In genomic region chr5:127609016-127609415, GRCh38 we compare ENCODE assay signal across 21 cellular contexts. TPM values are rescaled to one million over a fixed set of nuclear protein-coding genes. Genes with fewer than 3 reads are reported as not detected.
"Had no signal": no experiment of that assay in that cellular context is flagged by ENCODE, and none has a peak within 500 bp of the region (broad histone marks: within the 10 kb centered on the region; RNA-seq: fewer than 3 reads in every experiment).

No MANE protein-coding gene starts in this region.

- H3K27me3 ChIP-seq: hepatocyte, right lobe of liver, spleen, stomach had no signal

- H3K36me3 ChIP-seq: right lobe of liver, spleen, stomach, thoracic aorta had no signal

- ATAC-seq: effector memory CD8-positive, alpha-beta T cell; left colon; left ventricle myocardium superior; psoas muscle; right lobe of liver had no signal

- H3K4me2 ChIP-seq: hepatocyte had no signal

- H3K79me2 ChIP-seq: hepatocyte had no signal

- H3K4me3 ChIP-seq: hepatocyte, lung, psoas muscle, right lobe of liver, spleen, stomach, thoracic aorta had no signal

- H2AFZ ChIP-seq: hepatocyte had no signal

- H3K27ac ChIP-seq: foreskin keratinocyte, hepatocyte, psoas muscle, right lobe of liver, spleen, stomach, thoracic aorta had no signal

- H3K9me3 ChIP-seq: psoas muscle, right lobe of liver, spleen, stomach, thoracic aorta had no signal

- DNase-seq: effector memory CD8-positive, alpha-beta T cell; head of caudate nucleus; left colon; left ventricle myocardium superior; mesenchymal stem cell; naive B cell; psoas muscle; retina; right lobe of liver; spleen; stimulated activated CD4-positive, alpha-beta T cell treated with anti-CD3 and anti-CD28 coated beads, Interleukin-15, amount 100 ng/mL, for 24 hours; stimulated activated CD4-positive, alpha-beta T cell treated with anti-CD3 and anti-CD28 coated beads, Interleukin-1b, Interleukin-23, amount 100 ng/mL, for 48 hours; stimulated activated CD4-positive, alpha-beta T cell treated with anti-CD3 and anti-CD28 coated beads, Interleukin-4, amount 100 ng/mL, for 4 hours; stimulated activated naive CD4-positive, alpha-beta T cell; stomach; substantia nigra; trophoblast cell had no signal

- H3K4me1 ChIP-seq: foreskin keratinocyte, psoas muscle, right lobe of liver, spleen, stomach had no signal

RNA-seq across cellular contexts. Expression of gene CTXN3, which starts 39.9 kb away (rescaled TPM):
- polyA plus RNA-seq: foreskin keratinocyte, hepatocyte, lung, spleen, stomach had no signal
